9 cellular contexts compared by ENCODE assay signal in genomic region chrX:12946838-12947544, GRCh38. TPM values are rescaled to one million over a fixed set of nuclear protein-coding genes. Genes with fewer than 3 reads are reported as not detected.
DNase-seq lines count a peak whose midpoint lies in the region; ATAC-seq, FAIRE-seq and TF ChIP-seq lines count a peak whose summit lies in the region.
"Had no signal": no experiment of that assay in that cellular context is flagged by ENCODE, and none has a peak within 500 bp of the region (broad histone marks: within the 10 kb centered on the region; RNA-seq: fewer than 3 reads in every experiment).

No MANE protein-coding gene starts in this region.

- 0 out of 2 replicates have a peak, but pooled peaks have one; percentile 43 for TF ChIP-seq RAD21 in HepG2 (CRISPR knock-in tag; IDR thresholded peaks at IDR 0.05)

- H3K27ac ChIP-seq in HepG2 (ENCODE audit: extremely low read length, insufficient read depth, low read length): peak overlapping the region; percentile 71

- H3K4me1 ChIP-seq in HepG2 (ENCODE audit: insufficient read depth, low read length): peaks cover 49% of the 10 kb centered on the region

- POLR2A ChIA-PET in HepG2 (lab: Yijun Ruan, JAX): interaction anchor here (1.1 kb wide), 1 partner anchor 541 kb away, joined by 3 read pairs; no protein-coding TSS in a partner anchor

- H3K9me3 ChIP-seq in HepG2 (ENCODE audit: low read length): no peaks in the 10 kb centered on the region

- H4K20me1 ChIP-seq in HepG2 (ENCODE audit: insufficient read depth, low read length): no peaks in the 10 kb centered on the region

- CTCF ChIA-PET in HepG2 (lab: Yijun Ruan, JAX; ENCODE audit: low intra/inter-chr PET ratio, low total read pairs): interaction anchor here (0.5 to 4.1 kb wide), 2 partner anchors 540 to 541 kb away, joined by 3 to 35 read pairs; no protein-coding TSS in a partner anchor

- H3K4me2 ChIP-seq in HepG2 (ENCODE audit: low read depth, low read length): no peak overlapping the region

- H3K27me3 Mint-ChIP-seq in dendritic cell treated with granulocyte-macrophage colony-stimulating factor and Interleukin-4, amounts not matched to agents 40 ng/mL and 50 ng/mL, for 4 days: no peaks in the 10 kb centered on the region

- TF ChIP-seq EP300 in HepG2 (IDR thresholded peaks at IDR 0.05; ENCODE audit: low read depth in 2 of 2, low read length in 2 of 2) (no peak), HepG2 (CRISPR knock-in tag; IDR thresholded peaks at IDR 0.05; ENCODE audit: borderline replicate concordance) (no peak)

- H3K4me1 Mint-ChIP-seq in dendritic cell treated with granulocyte-macrophage colony-stimulating factor and Interleukin-4, amounts not matched to agents 40 ng/mL and 50 ng/mL, for 4 days (ENCODE audit: low read depth): peaks cover 62% of the 10 kb centered on the region

- no peaks in the 10 kb centered on the region for H3K79me2 ChIP-seq in HepG2 (ENCODE audit: insufficient read depth, low read length)

- intact Hi-C loops in dendritic cell treated with granulocyte-macrophage colony-stimulating factor and Interleukin-4, amounts not matched to agents 40 ng/mL and 50 ng/mL, for 4 days (cut with micrococcal nuclease): loop anchor here (5.0 kb wide), 1 partner anchor 60 kb away; no protein-coding TSS in a partner anchor
- intact Hi-C loops in HepG2 (cut with micrococcal nuclease; ENCODE audit: unreplicated experiment): loop anchor here (1.0 kb wide), 1 partner anchor 176 kb away; no protein-coding TSS in a partner anchor

- FAIRE-seq in HepG2 (lab: Jason Lieb, UNC): peak; percentile 83

- TF ChIP-seq POLR2A in HepG2 (IDR thresholded peaks at IDR 0.05; ENCODE audit: insufficient read depth in 1 of 2, low read depth in 2 of 2, low read length in 2 of 2): no peak

- H2AFZ ChIP-seq in HepG2 (ENCODE audit: low read length): peak overlapping the region; percentile 42

- no peaks in the 10 kb centered on the region for H3K36me3 ChIP-seq in HepG2 (replicated peaks in 1 of 2; ENCODE audit: control insufficient read depth in 1 of 2, insufficient read depth in 2 of 2, low read length in 2 of 2)

- no peak overlapping the region for H3K4me3 ChIP-seq in HepG2 (replicated peaks in 1 of 3; ENCODE audit: insufficient read depth in 1 of 3, low read depth in 2 of 3, low read length in 3 of 3)

- no peaks in the 10 kb centered on the region for H3K9me3 Mint-ChIP-seq in dendritic cell treated with granulocyte-macrophage colony-stimulating factor and Interleukin-4, amounts not matched to agents 40 ng/mL and 50 ng/mL, for 4 days

- ATAC-seq in HG02885 (IDR thresholded peaks at IDR 0.05; ENCODE audit: poor library complexity, unreplicated experiment): peak; percentile 41
- peak; percentile 53 for ATAC-seq in HepG2
- ATAC-seq in GM18907 (IDR thresholded peaks at IDR 0.05; ENCODE audit: unreplicated experiment): no peak

- H3K27me3 ChIP-seq in HepG2 (ENCODE audit: control insufficient read depth in 1 of 2, insufficient read depth in 2 of 2, low read length in 2 of 2): no peaks in the 10 kb centered on the region

- peak; percentile 77 for TF ChIP-seq CTCF in HepG2 (CRISPR knock-in tag; IDR thresholded peaks at IDR 0.05)

- DNase-seq in Caki2 (ENCODE audit: low read depth) (peak; percentile 75), NCI-H460 (ENCODE audit: extremely low read depth, low read depth) (peak; percentile 77), HepG2 (ENCODE audit: low spot score) (peak; percentile 47)
- peak; percentile 58 for DNase-seq in activated CD4-positive, alpha-beta T cell treated with anti-CD3 and anti-CD28 coated beads for 1 hour
- peak; percentile 56 to 74 (median 62) for DNase-seq in stimulated activated CD4-positive, alpha-beta T cell treated with anti-CD3 and anti-CD28 coated beads, TNF-alpha, amount 100 ng/mL, for 48 hours (ENCODE audit: low read depth in 3 of 3)

- H3K27ac Mint-ChIP-seq in dendritic cell treated with granulocyte-macrophage colony-stimulating factor and Interleukin-4, amounts not matched to agents 40 ng/mL and 50 ng/mL, for 4 days: peak overlapping the region; percentile 50

- H3K9ac ChIP-seq in HepG2 (ENCODE audit: insufficient read depth, low read depth, low read length): no peak overlapping the region; the same call in 1 of the 2 replicates

- in situ Hi-C loops in Caki2 (cut with HindIII; ENCODE audit: low pct_unique_long_range_greater_than_20kb, low sequenced_read_pairs): no loop called here
- in situ Hi-C loops in HepG2 (cut with HindIII; ENCODE audit: extremely low pct_ligation_motif_present, low pct_unique_long_range_greater_than_20kb): no loop called here

- peak overlapping the region; percentile 9 for H3K4me3 Mint-ChIP-seq in dendritic cell treated with granulocyte-macrophage colony-stimulating factor and Interleukin-4, amounts not matched to agents 40 ng/mL and 50 ng/mL, for 4 days

- WGBS in HepG2 (ENCODE audit: low lambda C conversion rate): 37% methylated on average over 5 of the region's 5 CpGs

- BruUV-seq in HepG2 (replicated peaks; lab: Mats Ljungman, UMichigan): no TSS peak

- no peaks in the 10 kb centered on the region for H3K36me3 Mint-ChIP-seq in dendritic cell treated with granulocyte-macrophage colony-stimulating factor and Interleukin-4, amounts not matched to agents 40 ng/mL and 50 ng/mL, for 4 days (ENCODE audit: low read depth)

TF ChIP-seq in HepG2, 621 proteins besides CTCF, POLR2A, EP300 and RAD21 (continues in another document):
- TF ChIP-seq ZNF138 (CRISPR knock-in tag; IDR thresholded peaks at IDR 0.05; ENCODE audit: low read depth) (no peak), ELF3 (CRISPR knock-in tag; IDR thresholded peaks at IDR 0.05) (0 out of 2 replicates have a peak, but pooled peaks have one; percentile 19), ZNF776 (CRISPR knock-in tag; IDR thresholded peaks at IDR 0.05) (no peak), MED1 (CRISPR knock-in tag; IDR thresholded peaks at IDR 0.05) (no peak), ZNF383 (CRISPR knock-in tag; IDR thresholded peaks at IDR 0.05; ENCODE audit: borderline replicate concordance) (no peak), BORCS8-MEF2B (CRISPR knock-in tag; IDR thresholded peaks at IDR 0.05) (no peak)

RNA-seq across cellular contexts. Expression of gene TMSB4X, which starts 27.9 kb away (rescaled TPM):
- total RNA-seq in Caki2 (2014; rRNA removed; shearing (Covaris generic); ENCODE audit: low replicate concordance): 998 and 1,178 TPM in 2 replicates
- total RNA-seq in NCI-H460 (2014; rRNA removed; shearing (Covaris generic)): 1,028 and 1,226 TPM in 2 replicates
- polyA plus RNA-seq in NCI-H460 (2014; cell fraction: nucleus; rRNA removed): 1,247 and 1,697 TPM in 2 replicates
- total RNA-seq in HepG2 (2016; rRNA removed; fragmentation: Illumina TruSeq; extraction: Trizol): 10.5 and 15.9 TPM in 2 replicates
- total RNA-seq in HepG2 (2016; cell fraction: cytosol; rRNA removed; fragmentation: Illumina TruSeq; extraction: Trizol; ENCODE audit: low read depth): 6.0 and 6.1 TPM in 2 replicates
- 13.6 and 19.1 TPM in 2 replicates for total RNA-seq in HepG2 (2016; cell fraction: insoluble cytoplasmic fraction; rRNA removed; fragmentation: Illumina TruSeq; extraction: Trizol)
- total RNA-seq in HepG2 (2016; cell fraction: membrane; rRNA removed; fragmentation: Illumina TruSeq; extraction: Trizol): 8.9 and 9.5 TPM in 2 replicates
- total RNA-seq in HepG2 (2016; cell fraction: nucleus; rRNA removed; fragmentation: Illumina TruSeq; extraction: Trizol): 4.1 and 5.6 TPM in 2 replicates
- polyA plus RNA-seq in HepG2 (2011; rRNA removed): 29.6 and 50.7 TPM in 2 replicates
- polyA plus RNA-seq in HepG2 (2011; cell fraction: cytosol; rRNA removed): 16.3 and 38.0 TPM in 2 replicates
- polyA plus RNA-seq in HepG2 (2011; cell fraction: nucleus; rRNA removed): 3.7 and 8.2 TPM in 2 replicates
- polyA plus RNA-seq in HepG2 (2012): 14.4 and 69.9 TPM in 2 replicates
- polyA plus RNA-seq in HepG2 (2016; cell fraction: cytosol; fragmentation: Illumina TruSeq; extraction: Trizol; ENCODE audit: low read depth): 5.4 and 6.7 TPM in 2 replicates
- polyA plus RNA-seq in HepG2 (2016; cell fraction: insoluble cytoplasmic fraction; fragmentation: Illumina TruSeq; extraction: Trizol; ENCODE audit: low read depth): 17.5 and 21.0 TPM in 2 replicates
- polyA plus RNA-seq in HepG2 (2016; cell fraction: membrane; fragmentation: Illumina TruSeq; extraction: Trizol; ENCODE audit: low read depth): 6.6 and 8.1 TPM in 2 replicates
- 7.5 and 7.7 TPM in 2 replicates for polyA plus RNA-seq in HepG2 (2016; cell fraction: nucleus; fragmentation: Illumina TruSeq; extraction: Trizol; ENCODE audit: insufficient read depth, low read depth)
- polyA minus RNA-seq in HepG2 (2011; rRNA and poly(A)+ RNA removed; ENCODE audit: low replicate concordance): 10.0 and 228 TPM in 2 replicates
- polyA minus RNA-seq in HepG2 (2011; cell fraction: cytosol; rRNA and poly(A)+ RNA removed): 14.2 and 18.9 TPM in 2 replicates
- polyA minus RNA-seq in HepG2 (2011; cell fraction: nucleus; rRNA and poly(A)+ RNA removed): 7.5 and 12.3 TPM in 2 replicates

RNA-seq across cellular contexts. Expression of gene TLR8, which starts 40.6 kb away (rescaled TPM):
- not detected in 2 replicates for total RNA-seq in Caki2 (2014; rRNA removed; shearing (Covaris generic); ENCODE audit: low replicate concordance)
- total RNA-seq in NCI-H460 (2014; rRNA removed; shearing (Covaris generic)): not detected in 2 replicates
- polyA plus RNA-seq in NCI-H460 (2014; cell fraction: nucleus; rRNA removed): not detected in 2 replicates
- not detected in 2 replicates for total RNA-seq in HepG2 (2016; rRNA removed; fragmentation: Illumina TruSeq; extraction: Trizol)
- total RNA-seq in HepG2 (2016; cell fraction: cytosol; rRNA removed; fragmentation: Illumina TruSeq; extraction: Trizol; ENCODE audit: low read depth): not detected in 2 replicates
- total RNA-seq in HepG2 (2016; cell fraction: insoluble cytoplasmic fraction; rRNA removed; fragmentation: Illumina TruSeq; extraction: Trizol): not detected in 2 replicates
- total RNA-seq in HepG2 (2016; cell fraction: membrane; rRNA removed; fragmentation: Illumina TruSeq; extraction: Trizol): not detected in 2 replicates
- not detected in 2 replicates for total RNA-seq in HepG2 (2016; cell fraction: nucleus; rRNA removed; fragmentation: Illumina TruSeq; extraction: Trizol)
- polyA plus RNA-seq in HepG2 (2011; rRNA removed): not detected in 2 replicates
- not detected in 2 replicates for polyA plus RNA-seq in HepG2 (2011; cell fraction: cytosol; rRNA removed)
- not detected in 2 replicates for polyA plus RNA-seq in HepG2 (2011; cell fraction: nucleus; rRNA removed)
- not detected in 2 replicates for polyA plus RNA-seq in HepG2 (2012)
- not detected in 2 replicates for polyA plus RNA-seq in HepG2 (2016; cell fraction: cytosol; fragmentation: Illumina TruSeq; extraction: Trizol; ENCODE audit: low read depth)
- not detected in 2 replicates for polyA plus RNA-seq in HepG2 (2016; cell fraction: insoluble cytoplasmic fraction; fragmentation: Illumina TruSeq; extraction: Trizol; ENCODE audit: low read depth)
- not detected in 2 replicates for polyA plus RNA-seq in HepG2 (2016; cell fraction: membrane; fragmentation: Illumina TruSeq; extraction: Trizol; ENCODE audit: low read depth)
- polyA plus RNA-seq in HepG2 (2016; cell fraction: nucleus; fragmentation: Illumina TruSeq; extraction: Trizol; ENCODE audit: insufficient read depth, low read depth): not detected in 2 replicates
- not detected in 2 replicates for polyA minus RNA-seq in HepG2 (2011; rRNA and poly(A)+ RNA removed; ENCODE audit: low replicate concordance)
- not detected in 2 replicates for polyA minus RNA-seq in HepG2 (2011; cell fraction: cytosol; rRNA and poly(A)+ RNA removed)
- not detected in 2 replicates for polyA minus RNA-seq in HepG2 (2011; cell fraction: nucleus; rRNA and poly(A)+ RNA removed)
- total RNA-seq: activated CD8-positive, alpha-beta memory T cell treated with anti-CD3 and anti-CD28 coated beads for 36 hours had no signal

Comparison
In these comparisons a context has a peak if more than half of its experiments do, and no peak if none do; other contexts are left out.
1. RNA of gene TMSB4X, which starts 27.9 kb away (total RNA-seq): 1,028 to 1,226 TPM in NCI-H460 and 998 to 1,178 TPM in Caki2; 4.1 to 19.1 TPM in HepG2; every median in the first group is over 10 times any median in the second.
2. Peak in every context shown above with its lines, with median percentiles within 50 percentile points of each other: DNase-seq.